ENCODE assay signal across 9 cellular contexts in genomic region chr14:55734731-55735130, GRCh38.
"Had no signal": no experiment of that assay in that cellular context is flagged by ENCODE, and none has a peak within 500 bp of the region (broad histone marks: within the 10 kb centered on the region; RNA-seq: fewer than 3 reads in every experiment).

No MANE protein-coding gene starts in this region.

- DNase-seq: GM23248, GOT3, H7, H9, HCEC 1CT, HFFc6 had no signal

- H3K36me3 ChIP-seq: HAP-1 had no signal

- H3K4me1 Mint-ChIP-seq: GM23338 had no signal

- H3K9ac ChIP-seq: GM23248 had no signal

- ATAC-seq: GM23338, HCT116 had no signal

- H3K9me3 Mint-ChIP-seq: GM23338, HFFc6 had no signal

- H3K4me2 ChIP-seq: GM23338 had no signal

- H3K9me3 ChIP-seq: HAP-1 had no signal

- H2AFZ ChIP-seq: GM23248, GM23338 had no signal

- H3K4me3 Mint-ChIP-seq: GM23338, H9, HFFc6 had no signal

- H3K27ac ChIP-seq: GM23248 had no signal

- H3K27ac Mint-ChIP-seq: GM23338, H9, HFFc6 had no signal

- H3K4me3 ChIP-seq: GM23248, GM23338, HAP-1 had no signal
